Comparison of ENCODE assay signal across 1 cellular context in the genomic region with DNA sequence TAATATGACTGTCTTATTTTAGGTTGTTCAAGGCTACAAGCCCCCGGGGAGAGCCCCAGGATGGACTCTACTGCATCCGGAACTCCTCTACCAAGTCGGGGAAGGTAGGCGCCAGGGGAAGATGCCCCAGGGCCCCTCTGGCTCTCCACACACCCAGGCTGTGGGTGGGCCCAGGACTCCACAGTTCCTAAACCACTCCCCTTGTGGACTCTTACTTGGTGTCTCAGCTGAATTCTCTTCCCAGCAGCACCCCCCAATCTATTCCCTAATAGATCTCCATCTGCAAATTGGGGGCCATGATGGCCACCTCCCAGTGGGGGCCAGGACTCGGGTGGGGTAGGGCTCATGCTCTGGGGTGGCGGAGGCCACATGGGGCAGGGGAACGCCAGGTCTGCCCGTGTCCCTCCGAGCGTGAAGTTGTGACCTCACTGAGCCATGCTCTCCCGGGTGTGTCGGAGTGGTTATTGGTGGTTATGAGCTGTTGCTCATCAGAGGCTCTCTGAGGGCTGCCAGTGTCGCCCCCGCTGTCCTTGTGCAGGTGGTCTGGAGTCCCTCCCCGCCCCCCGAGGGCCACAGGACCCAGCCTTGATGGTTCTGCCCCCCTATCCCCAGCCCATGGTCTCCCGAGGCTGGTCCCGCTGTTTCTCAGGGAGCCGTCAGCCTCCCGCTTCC.
TF ChIP-seq lines count a peak whose summit lies in the region.

No MANE protein-coding gene starts in this region.

TF ChIP-seq in GM23338, 12 proteins besides CTCF, POLR2A, EP300 and RAD21 (continued from another document):
- no peak for TF ChIP-seq ZNF462 (CRISPR knock-in tag; IDR thresholded peaks at IDR 0.05)
- no peak for TF ChIP-seq CREB1 (CRISPR knock-in tag; IDR thresholded peaks at IDR 0.05; ENCODE audit: low read depth)
- TF ChIP-seq STAT1 (IDR thresholded peaks at IDR 0.05; ENCODE audit: unreplicated experiment): no peak
- no peak for TF ChIP-seq EZH2phosphoT487 (IDR thresholded peaks at IDR 0.05; ENCODE audit: unreplicated experiment)
- no peak for TF ChIP-seq JUNB (IDR thresholded peaks at IDR 0.05; ENCODE audit: unreplicated experiment)
- TF ChIP-seq, protein P1, sequence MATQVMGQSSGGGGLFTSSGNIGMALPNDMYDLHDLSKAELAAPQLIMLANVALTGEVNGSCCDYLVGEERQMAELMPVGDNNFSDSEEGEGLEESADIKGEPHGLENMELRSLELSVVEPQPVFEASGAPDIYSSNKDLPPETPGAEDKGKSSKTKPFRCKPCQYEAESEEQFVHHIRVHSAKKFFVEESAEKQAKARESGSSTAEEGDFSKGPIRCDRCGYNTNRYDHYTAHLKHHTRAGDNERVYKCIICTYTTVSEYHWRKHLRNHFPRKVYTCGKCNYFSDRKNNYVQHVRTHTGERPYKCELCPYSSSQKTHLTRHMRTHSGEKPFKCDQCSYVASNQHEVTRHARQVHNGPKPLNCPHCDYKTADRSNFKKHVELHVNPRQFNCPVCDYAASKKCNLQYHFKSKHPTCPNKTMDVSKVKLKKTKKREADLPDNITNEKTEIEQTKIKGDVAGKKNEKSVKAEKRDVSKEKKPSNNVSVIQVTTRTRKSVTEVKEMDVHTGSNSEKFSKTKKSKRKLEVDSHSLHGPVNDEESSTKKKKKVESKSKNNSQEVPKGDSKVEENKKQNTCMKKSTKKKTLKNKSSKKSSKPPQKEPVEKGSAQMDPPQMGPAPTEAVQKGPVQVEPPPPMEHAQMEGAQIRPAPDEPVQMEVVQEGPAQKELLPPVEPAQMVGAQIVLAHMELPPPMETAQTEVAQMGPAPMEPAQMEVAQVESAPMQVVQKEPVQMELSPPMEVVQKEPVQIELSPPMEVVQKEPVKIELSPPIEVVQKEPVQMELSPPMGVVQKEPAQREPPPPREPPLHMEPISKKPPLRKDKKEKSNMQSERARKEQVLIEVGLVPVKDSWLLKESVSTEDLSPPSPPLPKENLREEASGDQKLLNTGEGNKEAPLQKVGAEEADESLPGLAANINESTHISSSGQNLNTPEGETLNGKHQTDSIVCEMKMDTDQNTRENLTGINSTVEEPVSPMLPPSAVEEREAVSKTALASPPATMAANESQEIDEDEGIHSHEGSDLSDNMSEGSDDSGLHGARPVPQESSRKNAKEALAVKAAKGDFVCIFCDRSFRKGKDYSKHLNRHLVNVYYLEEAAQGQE (IDR thresholded peaks at IDR 0.05; ENCODE audit: unreplicated experiment): no peak
- no peak for TF ChIP-seq POLR2AphosphoS5 (IDR thresholded peaks at IDR 0.05; ENCODE audit: low read depth)
